ENCODE assay signal across 8 cellular contexts in the genomic region with DNA sequence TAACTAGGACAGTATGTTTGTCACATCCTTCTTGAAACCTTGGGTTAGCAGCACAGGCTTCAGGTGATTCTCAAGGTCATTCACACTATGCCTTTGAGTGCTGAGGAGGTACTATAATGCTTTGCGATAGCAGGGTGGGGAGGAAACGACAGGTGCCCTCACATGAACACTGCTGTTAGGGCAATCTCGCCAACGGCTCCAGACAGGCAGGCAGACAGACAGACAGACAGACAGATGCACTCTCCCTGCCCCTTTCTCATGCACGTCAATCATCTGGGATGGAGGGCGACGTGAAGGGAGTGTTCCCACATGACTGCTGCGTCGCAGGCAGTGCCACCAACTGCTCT.
DNase-seq lines count a peak whose midpoint lies in the region; ATAC-seq and TF ChIP-seq lines count a peak whose summit lies in the region.

No MANE protein-coding gene starts in this region.

- peak overlapping the region; percentile 91 for H3K14ac ChIP-seq in IMR-90 (replicated peaks; ENCODE audit: low read depth, low read length)

- H3K36me3 ChIP-seq in IMR-90 (ENCODE audit: control insufficient read depth, insufficient read depth, low read length) = no peaks in the 10 kb centered on the region
- H3K36me3 ChIP-seq in colonic mucosa = no peaks in the 10 kb centered on the region
- H3K36me3 ChIP-seq in spleen = peaks cover 0 to 3% (median 0%) of the 10 kb centered on the region in 6 donors

- no peak overlapping the region for H3K4me2 ChIP-seq in IMR-90 (ENCODE audit: low read depth, low read length)

- H3K27me3 ChIP-seq in IMR-90 (ENCODE audit: control insufficient read depth, insufficient read depth, low read length) (no peaks in the 10 kb centered on the region), colonic mucosa (no peaks in the 10 kb centered on the region), spleen (replicated peaks in 1 of 7) (no peaks in the 10 kb centered on the region)

- H4K91ac ChIP-seq in IMR-90 (ENCODE audit: insufficient read depth, low read depth, low read length) = peak overlapping the region; percentile 97

- H4K20me1 ChIP-seq in IMR-90 (ENCODE audit: insufficient read depth, low read length) = peaks cover 26% of the 10 kb centered on the region

- H3K9me1 ChIP-seq in IMR-90 (ENCODE audit: insufficient read depth, low read length) = peaks cover 37% of the 10 kb centered on the region

- no TSS peak for BruUV-seq in IMR-90 (replicated peaks; lab: Mats Ljungman, UMichigan)

- in situ Hi-C loops in IMR-90 (cut with MboI; ENCODE audit: low sequenced_read_pairs) = no loop called here

- H2BK15ac ChIP-seq in IMR-90 (ENCODE audit: low read depth, low read length) = peak overlapping the region; percentile 94

- dilution Hi-C loops in IMR-90 (cut with HindIII; ENCODE audit: low sequenced_read_pairs, unreplicated experiment) = no loop called here

- peaks cover 32% of the 10 kb centered on the region for H3K4me1 ChIP-seq in IMR-90 (ENCODE audit: control insufficient read depth, insufficient read depth, low read length)
- peaks cover 9% of the 10 kb centered on the region for H3K4me1 ChIP-seq in colonic mucosa
- peaks cover 42 to 100% (median 80%) of the 10 kb centered on the region in 6 donors for H3K4me1 ChIP-seq in spleen

- TF ChIP-seq RAD21 in IMR-90 (IDR thresholded peaks at IDR 0.05; ENCODE audit: low read length) = no peak

- H3K79me1 ChIP-seq in IMR-90 (ENCODE audit: low read depth in 1 of 2, low read length in 2 of 2) = peaks cover 27 to 75% of the 10 kb centered on the region in 2 experiments

- H2BK5ac ChIP-seq in IMR-90 (ENCODE audit: low read depth, low read length, poor library complexity, severe bottlenecking) = peak overlapping the region; percentile 94

- peak overlapping the region; percentile 39 for H3K18ac ChIP-seq in IMR-90 (ENCODE audit: low read depth, low read length)

- POLR2A ChIA-PET in IMR-90 (lab: Charles Lee; ENCODE audit: unreplicated experiment) = no interaction called here

- peak overlapping the region; percentile 34 for H2AFZ ChIP-seq in IMR-90 (replicated peaks; ENCODE audit: low read length, poor library complexity)

- H3K23ac ChIP-seq in IMR-90 (ENCODE audit: low read depth, low read length) = peak overlapping the region; percentile 81

- peak overlapping the region; percentile 2 to 79; a peak in 3 of 4 replicates for H4K8ac ChIP-seq in IMR-90 (ENCODE audit: low read depth in 2 of 2, low read length in 2 of 2)

- H3K4ac ChIP-seq in IMR-90 (ENCODE audit: low read depth, low read length) = peak overlapping the region; percentile 98

- CTCF ChIA-PET in IMR-90 (lab: Yijun Ruan, JAX) = no interaction called here

- peak overlapping the region; percentile 47 for H2AK9ac ChIP-seq in IMR-90 (replicated peaks; ENCODE audit: low read depth, low read length, poor library complexity)

- H4K5ac ChIP-seq in IMR-90 (ENCODE audit: low read depth, low read length) = peak overlapping the region; percentile 47

- no CpG with 5 or more reads among the region's 9 CpGs for WGBS in IMR-90 (ENCODE audit: extremely low coverage in 2 of 2, insufficient read length in 1 of 2), 2 experiments
- WGBS in spleen, 5 donors = 47 to 70% (median 63%) methylated on average over 9 of the region's 9 CpGs
- 73 to 88% methylated on average over 9 of the region's 9 CpGs for WGBS in lower leg skin, 2 donors

- H3K9ac ChIP-seq in IMR-90 (ENCODE audit: low read depth, low read length) = no peak overlapping the region
- peak overlapping the region; percentile 16 to 70 for H3K9ac ChIP-seq in colonic mucosa (ENCODE audit: low read depth in 2 of 2, low read length in 2 of 2)

- H2AK5ac ChIP-seq in IMR-90 (ENCODE audit: low read depth, low read length) = peak overlapping the region; percentile 100

- ATAC-seq in GM21390 (IDR thresholded peaks at IDR 0.05; ENCODE audit: unreplicated experiment) (peak; percentile 43), IMR-90 (ENCODE audit: low read depth) (no peak), HG02840 (IDR thresholded peaks at IDR 0.05; ENCODE audit: low FRiP score, unreplicated experiment) (no peak)

- TF ChIP-seq CTCF in IMR-90 (conservative IDR thresholded peaks at IDR 0.05; ENCODE audit: low read depth, low read length) (no peak), colonic mucosa (IDR thresholded peaks at IDR 0.05) (no peak), spleen (IDR thresholded peaks at IDR 0.05 in 8 of 11, conservative IDR thresholded peaks at IDR 0.05 in 3 of 11) (no peak), lower leg skin (IDR thresholded peaks at IDR 0.05) (no peak)

- H3K4me3 ChIP-seq in IMR-90 (ENCODE audit: insufficient read depth, low read depth, low read length) (no peak overlapping the region), colonic mucosa (no peak overlapping the region), spleen (peak overlapping the region in 1 of 8 donors; percentile 51), lower leg skin (ENCODE audit: low read depth, poor library complexity, severe bottlenecking) (no peak overlapping the region)

- intact Hi-C loops in IMR-90 (cut with micrococcal nuclease) = loop anchor here (5.0 kb wide), 3 partner anchors 50 to 75 kb away; no protein-coding TSS in a partner anchor
- intact Hi-C loops in colonic mucosa (cut with DNase I) = no loop called here
- intact Hi-C loops in spleen (cut with DNase I; ENCODE audit: low total_unique reads) = no loop called here
- intact Hi-C loops in lower leg skin (cut with DNase I; ENCODE audit: low total_unique reads) = no loop called here

- H3K9me3 ChIP-seq in IMR-90 (ENCODE audit: control insufficient read depth, insufficient read depth, low read length) = no peaks in the 10 kb centered on the region
- no peaks in the 10 kb centered on the region for H3K9me3 ChIP-seq in colonic mucosa
- H3K9me3 ChIP-seq in spleen = no peaks in the 10 kb centered on the region

- DNase-seq in IMR-90 (no peak), colonic mucosa (no peak), spleen (no peak), SKM-1 (lab: John Stamatoyannopoulos, UW; ENCODE audit: unreplicated experiment) (no peak), lower leg skin (ENCODE audit: low spot score in 2 of 2) (no peak), NCI-H187 treated with DMSO at 0.1 percent for 48 hours (lab: John Stamatoyannopoulos, UW) (no peak)

- H3K56ac ChIP-seq in IMR-90 (ENCODE audit: extremely low read depth, insufficient read depth, low read length) = 0 out of 2 replicates have a peak overlapping the region, but pooled peaks have one; percentile 44

- H3K27ac ChIP-seq in IMR-90 (ENCODE audit: insufficient read depth, low read length) = peak overlapping the region; percentile 97; the same call in 1 of the 2 replicates
- H3K27ac ChIP-seq in colonic mucosa = peak overlapping the region; percentile 62
- H3K27ac ChIP-seq in spleen = peak overlapping the region; percentile 46 to 93 (median 78)

- TF ChIP-seq POLR2A in IMR-90 (IDR thresholded peaks at IDR 0.05; ENCODE audit: low read depth, low read length) (no peak), spleen (IDR thresholded peaks at IDR 0.05) (no peak), lower leg skin (IDR thresholded peaks at IDR 0.05) (no peak)

- H2BK20ac ChIP-seq in IMR-90 (ENCODE audit: low read depth, low read length) = peak overlapping the region; percentile 95

- peak overlapping the region; percentile 97 for H2BK120ac ChIP-seq in IMR-90 (ENCODE audit: low read depth, low read length)

TF ChIP-seq in IMR-90, 13 proteins besides CTCF, POLR2A, EP300 and RAD21:
- TF ChIP-seq CHD1 (IDR thresholded peaks at IDR 0.05; ENCODE audit: low read depth, low read length) (no peak), BHLHE40 (IDR thresholded peaks at IDR 0.05; ENCODE audit: low read depth, low read length) (no peak), NFE2L2 (IDR thresholded peaks at IDR 0.05; ENCODE audit: low read depth, low read length) (no peak), FOS (IDR thresholded peaks at IDR 0.05; ENCODE audit: low read depth, low read length) (no peak), RFX5 (IDR thresholded peaks at IDR 0.05; ENCODE audit: low read depth, low read length) (no peak), MAFK (IDR thresholded peaks at IDR 0.05; ENCODE audit: low read depth, low read length) (no peak), SMC3 (IDR thresholded peaks at IDR 0.05; ENCODE audit: low read depth, low read length) (no peak), MAZ (IDR thresholded peaks at IDR 0.05; ENCODE audit: borderline replicate concordance, low read depth, low read length) (no peak), RCOR1 (IDR thresholded peaks at IDR 0.05; ENCODE audit: insufficient replicate concordance, low read length) (no peak), CEBPB (IDR thresholded peaks at IDR 0.05; ENCODE audit: low read depth, low read length) (no peak), MXI1 (IDR thresholded peaks at IDR 0.05; ENCODE audit: borderline replicate concordance, low read depth, low read length) (no peak)
- TF ChIP-seq, protein P1, sequence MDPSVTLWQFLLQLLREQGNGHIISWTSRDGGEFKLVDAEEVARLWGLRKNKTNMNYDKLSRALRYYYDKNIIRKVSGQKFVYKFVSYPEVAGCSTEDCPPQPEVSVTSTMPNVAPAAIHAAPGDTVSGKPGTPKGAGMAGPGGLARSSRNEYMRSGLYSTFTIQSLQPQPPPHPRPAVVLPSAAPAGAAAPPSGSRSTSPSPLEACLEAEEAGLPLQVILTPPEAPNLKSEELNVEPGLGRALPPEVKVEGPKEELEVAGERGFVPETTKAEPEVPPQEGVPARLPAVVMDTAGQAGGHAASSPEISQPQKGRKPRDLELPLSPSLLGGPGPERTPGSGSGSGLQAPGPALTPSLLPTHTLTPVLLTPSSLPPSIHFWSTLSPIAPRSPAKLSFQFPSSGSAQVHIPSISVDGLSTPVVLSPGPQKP (IDR thresholded peaks at IDR 0.05; ENCODE audit: borderline replicate concordance, low read depth, low read length) = no peak
- TF ChIP-seq, protein P2, sequence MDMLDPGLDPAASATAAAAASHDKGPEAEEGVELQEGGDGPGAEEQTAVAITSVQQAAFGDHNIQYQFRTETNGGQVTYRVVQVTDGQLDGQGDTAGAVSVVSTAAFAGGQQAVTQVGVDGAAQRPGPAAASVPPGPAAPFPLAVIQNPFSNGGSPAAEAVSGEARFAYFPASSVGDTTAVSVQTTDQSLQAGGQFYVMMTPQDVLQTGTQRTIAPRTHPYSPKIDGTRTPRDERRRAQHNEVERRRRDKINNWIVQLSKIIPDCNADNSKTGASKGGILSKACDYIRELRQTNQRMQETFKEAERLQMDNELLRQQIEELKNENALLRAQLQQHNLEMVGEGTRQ (IDR thresholded peaks at IDR 0.05; ENCODE audit: low read depth, low read length) = no peak
